ENCODE assay signal across 8 cellular contexts in the genomic region with DNA sequence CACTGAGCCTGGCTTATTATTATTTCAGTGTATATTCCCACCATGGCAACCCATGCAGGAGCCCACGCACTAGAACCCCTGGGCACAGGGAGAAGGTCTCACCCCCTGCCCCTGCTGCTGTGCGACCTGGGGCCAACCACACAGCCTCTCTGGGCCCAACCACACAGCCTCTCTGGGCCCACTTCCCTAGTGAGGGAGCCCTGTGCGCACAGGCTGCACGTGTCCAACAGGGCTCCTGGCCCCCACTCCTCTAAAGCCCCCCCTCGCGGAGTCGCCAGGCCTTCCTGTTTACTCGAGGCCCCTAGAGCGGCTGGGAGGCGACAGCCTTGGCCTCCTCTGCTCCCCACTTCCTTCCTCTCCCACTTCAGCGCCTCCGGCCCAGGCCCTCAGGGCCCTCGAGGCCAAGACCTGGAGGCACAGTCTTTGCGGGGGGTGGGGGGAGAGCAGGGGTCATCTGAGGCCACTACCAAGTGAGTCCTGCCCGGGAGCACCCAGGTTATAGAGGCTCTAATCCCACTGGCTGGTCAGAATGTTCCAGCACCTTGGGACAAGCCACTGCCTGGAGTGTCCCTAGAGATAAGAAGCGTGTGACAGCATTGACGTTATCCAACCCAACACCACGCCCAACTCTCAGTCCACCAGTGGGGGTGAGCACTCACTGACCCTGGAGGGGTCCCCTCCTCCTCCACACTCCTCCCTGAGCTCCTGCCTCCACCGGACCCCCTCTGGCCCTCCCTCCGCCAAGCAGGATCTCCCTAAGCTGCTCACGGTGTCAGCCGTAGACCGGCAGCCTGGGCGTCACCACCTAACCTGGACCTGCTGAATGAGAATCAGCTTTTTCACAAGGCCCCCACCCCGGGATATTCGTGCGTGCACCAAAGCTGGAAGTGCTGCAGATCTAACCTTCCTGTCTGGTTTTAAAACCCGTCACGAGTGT.
DNase-seq lines count a peak whose midpoint lies in the region; ATAC-seq and TF ChIP-seq lines count a peak whose summit lies in the region.

No MANE protein-coding gene starts in this region.

- peak; percentile 16 for DNase-seq in activated CD4-positive, alpha-beta T cell treated with anti-CD3 and anti-CD28 coated beads for 1 hour
- no peak for DNase-seq in activated CD4-positive, alpha-beta T cell treated with anti-CD3 and anti-CD28 coated beads for 48 hours
- peak; percentile 43 for DNase-seq in activated naive CD8-positive, alpha-beta T cell treated with anti-CD3 and anti-CD28 coated beads, Interleukin-2, amount 50 U/mL, for 24 hours
- DNase-seq in memory B cell (ENCODE audit: low spot score in 2 of 2) (peak; percentile 55 to 62), superior temporal gyrus (ENCODE audit: extremely low spot score) (peak; percentile 14), NCI-H1930 (lab: John Stamatoyannopoulos, UW) (no peak), foreskin fibroblast (no peak)

- H3K4me1 Mint-ChIP-seq in activated naive CD8-positive, alpha-beta T cell treated with anti-CD3 and anti-CD28 coated beads, Interleukin-2, amount 50 U/mL, for 24 hours = peaks cover 45% of the 10 kb centered on the region
- H3K4me1 Mint-ChIP-seq in memory B cell = peaks cover 45% of the 10 kb centered on the region

- H3K4me3 Mint-ChIP-seq in activated naive CD8-positive, alpha-beta T cell treated with anti-CD3 and anti-CD28 coated beads, Interleukin-2, amount 50 U/mL, for 24 hours = no peak overlapping the region
- H3K4me3 Mint-ChIP-seq in memory B cell = peak overlapping the region; percentile 29

- peak overlapping the region; percentile 71 for H3K27ac Mint-ChIP-seq in activated naive CD8-positive, alpha-beta T cell treated with anti-CD3 and anti-CD28 coated beads, Interleukin-2, amount 50 U/mL, for 24 hours
- H3K27ac Mint-ChIP-seq in memory B cell = peak overlapping the region; percentile 97

- no peak overlapping the region for H3K4me3 ChIP-seq in foreskin fibroblast (ENCODE audit: low read depth in 1 of 2, low read length in 2 of 2)

- peaks cover 2% of the 10 kb centered on the region for H3K36me3 Mint-ChIP-seq in activated naive CD8-positive, alpha-beta T cell treated with anti-CD3 and anti-CD28 coated beads, Interleukin-2, amount 50 U/mL, for 24 hours (ENCODE audit: low read depth)
- H3K36me3 Mint-ChIP-seq in memory B cell = no peaks in the 10 kb centered on the region

- H3K27me3 Mint-ChIP-seq in activated naive CD8-positive, alpha-beta T cell treated with anti-CD3 and anti-CD28 coated beads, Interleukin-2, amount 50 U/mL, for 24 hours = no peaks in the 10 kb centered on the region
- no peaks in the 10 kb centered on the region for H3K27me3 Mint-ChIP-seq in memory B cell

- ATAC-seq in activated naive CD8-positive, alpha-beta T cell treated with anti-CD3 and anti-CD28 coated beads, Interleukin-2, amount 50 U/mL, for 24 hours = peak; percentile 21
- ATAC-seq in memory B cell (ENCODE audit: low read depth) (peak; percentile 66), GM21367 (IDR thresholded peaks at IDR 0.05; ENCODE audit: unreplicated experiment) (no peak)

- no peaks in the 10 kb centered on the region for H3K9me3 Mint-ChIP-seq in activated naive CD8-positive, alpha-beta T cell treated with anti-CD3 and anti-CD28 coated beads, Interleukin-2, amount 50 U/mL, for 24 hours
- no peaks in the 10 kb centered on the region for H3K9me3 Mint-ChIP-seq in memory B cell

- TF ChIP-seq CTCF in foreskin fibroblast (IDR thresholded peaks at IDR 0.05; ENCODE audit: low read depth, low read length) = no peak

Comparison
In these comparisons a context has a peak if more than half of its experiments do, and no peak if none do; other contexts are left out.
1. DNase-seq: peak in activated CD4-positive, alpha-beta T cell treated with anti-CD3 and anti-CD28 coated beads for 1 hour (single experiment), activated naive CD8-positive, alpha-beta T cell treated with anti-CD3 and anti-CD28 coated beads, Interleukin-2, amount 50 U/mL, for 24 hours (single experiment), memory B cell (2 of 2) and superior temporal gyrus (single experiment); none in activated CD4-positive, alpha-beta T cell treated with anti-CD3 and anti-CD28 coated beads for 48 hours (single experiment), NCI-H1930 (0 of 2) and foreskin fibroblast (0 of 2).